8 cellular contexts compared by ENCODE assay signal in the genomic region with DNA sequence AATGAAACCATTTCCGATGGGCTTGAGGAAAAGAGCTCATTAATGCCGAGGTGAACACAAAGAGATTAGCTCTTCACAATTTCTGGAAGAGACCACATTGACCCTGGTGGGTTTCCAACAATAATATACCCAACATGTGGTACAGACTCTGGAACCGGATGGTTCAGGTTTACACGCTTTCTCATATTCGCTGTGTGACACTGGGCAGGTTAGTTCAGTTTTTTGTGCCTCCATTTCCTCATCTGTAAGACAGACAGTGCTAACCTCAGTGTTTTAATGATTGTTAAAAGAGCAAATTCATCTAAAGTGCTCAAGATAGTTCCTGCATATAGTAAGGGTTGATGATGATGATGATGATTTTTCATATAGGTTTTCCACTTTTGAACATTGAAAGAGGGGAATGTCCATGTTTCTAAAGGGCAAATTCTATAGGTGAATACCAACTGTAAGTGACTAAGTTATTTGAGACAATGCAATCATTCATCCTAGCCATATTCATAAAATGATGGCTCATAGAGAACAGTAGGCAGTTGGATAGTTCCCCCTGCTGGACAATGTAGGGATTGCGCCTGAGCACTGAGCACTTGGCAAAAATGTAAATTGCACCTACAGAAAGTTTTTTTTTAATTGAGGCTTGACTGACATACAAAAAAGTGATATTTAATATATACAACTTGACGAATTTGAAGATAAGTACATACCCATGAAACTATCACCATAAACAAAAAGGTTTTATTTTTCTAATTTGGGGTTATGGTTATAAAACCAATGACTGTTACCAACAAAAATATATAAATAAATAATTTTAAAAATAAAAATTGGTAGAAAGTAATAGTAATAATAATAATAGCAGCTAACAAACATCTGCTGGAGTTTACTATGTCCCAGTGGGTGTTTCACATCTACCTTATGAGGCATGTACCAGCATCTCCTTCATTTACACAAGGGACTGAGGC. TPM values are rescaled to one million over a fixed set of nuclear protein-coding genes. Genes with fewer than 3 reads are reported as not detected.
DNase-seq lines count a peak whose midpoint lies in the region; ATAC-seq and TF ChIP-seq lines count a peak whose summit lies in the region.

No MANE protein-coding gene starts in this region.

- H3K27me3 ChIP-seq in CD4-positive, CD25-positive, alpha-beta regulatory T cell (ENCODE audit: control insufficient read depth, insufficient read depth, low read length) = peaks cover 9% of the 10 kb centered on the region
- H3K27me3 ChIP-seq in adrenal gland (no peaks in the 10 kb centered on the region), right atrium auricular region (no peaks in the 10 kb centered on the region)

- no peak overlapping the region for H3K4me3 ChIP-seq in CD4-positive, CD25-positive, alpha-beta regulatory T cell (ENCODE audit: low read depth, low read length)
- no peak overlapping the region for H3K4me3 ChIP-seq in adrenal gland
- no peak overlapping the region for H3K4me3 ChIP-seq in right atrium auricular region
- peak overlapping the region in 1 of 7 experiments; percentile 58 for H3K4me3 ChIP-seq in skin epidermis

- peaks cover 22% of the 10 kb centered on the region for H3K4me1 ChIP-seq in CD4-positive, CD25-positive, alpha-beta regulatory T cell (ENCODE audit: control insufficient read depth, insufficient read depth, low read length, poor library complexity, severe bottlenecking)
- H3K4me1 ChIP-seq in adrenal gland (replicated peaks in 1 of 2) (peaks cover 8 to 14% of the 10 kb centered on the region in 2 donors), right atrium auricular region (peaks cover 0 to 15% of the 10 kb centered on the region in 2 donors)

- H3K36me3 Mint-ChIP-seq in CD4-positive, CD25-positive, alpha-beta regulatory T cell = no peaks in the 10 kb centered on the region
- no peaks in the 10 kb centered on the region for H3K36me3 Mint-ChIP-seq in T-helper 17 cell (ENCODE audit: low read depth)

- H3K4me3 Mint-ChIP-seq in CD4-positive, CD25-positive, alpha-beta regulatory T cell = peak overlapping the region; percentile 5 to 83 (median 54)
- H3K4me3 Mint-ChIP-seq in T-helper 17 cell = peak overlapping the region; percentile 31

- ATAC-seq in CD4-positive, CD25-positive, alpha-beta regulatory T cell (ENCODE audit: low read depth in 2 of 2) = peak; percentile 63 to 64
- peak; percentile 53 for ATAC-seq in GM21360 (IDR thresholded peaks at IDR 0.05; ENCODE audit: unreplicated experiment)
- ATAC-seq in T-helper 17 cell = peak; percentile 62
- ATAC-seq in HG03097 (IDR thresholded peaks at IDR 0.05; ENCODE audit: low FRiP score, unreplicated experiment) = no peak

- no peaks in the 10 kb centered on the region for H3K36me3 ChIP-seq in CD4-positive, CD25-positive, alpha-beta regulatory T cell (ENCODE audit: control insufficient read depth, insufficient read depth, low read length)
- no peaks in the 10 kb centered on the region for H3K36me3 ChIP-seq in adrenal gland (replicated peaks in 1 of 2)
- no peaks in the 10 kb centered on the region for H3K36me3 ChIP-seq in right atrium auricular region

- H3K27ac Mint-ChIP-seq in CD4-positive, CD25-positive, alpha-beta regulatory T cell = no peak overlapping the region
- peak overlapping the region; percentile 78 for H3K27ac Mint-ChIP-seq in T-helper 17 cell

- H3K27ac ChIP-seq in CD4-positive, CD25-positive, alpha-beta regulatory T cell (ENCODE audit: insufficient read depth, low read length, poor library complexity, severe bottlenecking) = no peak overlapping the region
- no peak overlapping the region for H3K27ac ChIP-seq in adrenal gland
- H3K27ac ChIP-seq in right atrium auricular region = no peak overlapping the region
- peak overlapping the region in 19 of 21 experiments; percentile 16 to 99 (median 94) for H3K27ac ChIP-seq in skin epidermis

- intact Hi-C loops in adrenal gland (cut with DNase I) = loop anchor here (1.0 to 5.0 kb wide), 2 partner anchors 107 to 108 kb away; no protein-coding TSS in a partner anchor

- 31 to 39% (median 34%) methylated on average over 7 of the region's 7 CpGs for WGBS in adrenal gland, 4 donors

- peaks cover 9 to 30% (median 20%) of the 10 kb centered on the region in 4 donors for H3K4me1 Mint-ChIP-seq in CD4-positive, CD25-positive, alpha-beta regulatory T cell
- H3K4me1 Mint-ChIP-seq in T-helper 17 cell = peaks cover 29% of the 10 kb centered on the region

- H3K9me3 ChIP-seq in CD4-positive, CD25-positive, alpha-beta regulatory T cell (ENCODE audit: control insufficient read depth in 2 of 2, low read length in 2 of 2) = no peaks in the 10 kb centered on the region
- H3K9me3 ChIP-seq in T-helper 17 cell (ENCODE audit: control insufficient read depth, low read length, poor library complexity, severe bottlenecking) (no peaks in the 10 kb centered on the region), adrenal gland (replicated peaks in 1 of 3) (no peaks in the 10 kb centered on the region), right atrium auricular region (no peaks in the 10 kb centered on the region)

- DNase-seq in CD4-positive, CD25-positive, alpha-beta regulatory T cell = peak; percentile 61 to 87 (median 76)
- peak; percentile 44 for DNase-seq in NCI-H128 (lab: John Stamatoyannopoulos, UW; ENCODE audit: unreplicated experiment)
- DNase-seq in T-helper 17 cell = peak; percentile 51 to 76 (median 60)
- DNase-seq in adrenal gland = peak; percentile 49 to 91 (median 74)
- DNase-seq in right atrium auricular region (ENCODE audit: low spot score) = peak; percentile 81

- peak; percentile 91 to 99 (median 93) for TF ChIP-seq CTCF in adrenal gland (IDR thresholded peaks at IDR 0.05)
- TF ChIP-seq CTCF in right atrium auricular region (IDR thresholded peaks at IDR 0.05) = peak; percentile 93 to 96

- peaks cover 27% of the 10 kb centered on the region for H3K27me3 Mint-ChIP-seq in CD4-positive, CD25-positive, alpha-beta regulatory T cell
- peaks cover 22% of the 10 kb centered on the region for H3K27me3 Mint-ChIP-seq in T-helper 17 cell

- no peak for TF ChIP-seq POLR2A in adrenal gland (IDR thresholded peaks at IDR 0.05)

- H3K9me3 Mint-ChIP-seq in CD4-positive, CD25-positive, alpha-beta regulatory T cell = no peaks in the 10 kb centered on the region

RNA-seq across cellular contexts. Expression of a gene that starts 2.1 kb away (rescaled TPM):
- total RNA-seq in CD4-positive, CD25-positive, alpha-beta regulatory T cell = 2.3 TPM
- polyA plus RNA-seq in CD4-positive, CD25-positive, alpha-beta regulatory T cell = 10 to 100 TPM in 2 of 4 donors, 1 to 10 TPM in 2; 4.0 to 12.4 (median 8.1) TPM
- total RNA-seq in T-helper 17 cell (1 to 10 TPM; 4.3 to 5.7 TPM), adrenal gland (10 to 100 TPM in 4 of 8 donors, 1 to 10 TPM in 4; 5.1 to 15.0 (median 9.7) TPM), right atrium auricular region (10 to 100 TPM; 46.3 to 57.8 TPM)
- 10 to 100 TPM in 1 of 3 donors, 1 to 10 TPM in 2; 4.8 to 11.9 (median 5.5) TPM for polyA plus RNA-seq in adrenal gland

RNA-seq across cellular contexts. Expression of a gene that starts 52.4 kb away (rescaled TPM):
- total RNA-seq in CD4-positive, CD25-positive, alpha-beta regulatory T cell = not detected
- not detected for polyA plus RNA-seq in CD4-positive, CD25-positive, alpha-beta regulatory T cell
- under 1 TPM in 1 of 2 donors, not detected in 1; 0.03 TPM for total RNA-seq in T-helper 17 cell
- 10 to 100 TPM in 1 of 8 donors, 1 to 10 TPM in 2, under 1 TPM in 4, not detected in 1; 0.06 to 10.9 (median 0.76) TPM for total RNA-seq in adrenal gland
- 1 to 10 TPM in 2 of 3 donors, under 1 TPM in 1; 0.91 to 7.2 (median 3.3) TPM for polyA plus RNA-seq in adrenal gland
- 1 to 10 TPM; 1.7 to 3.7 TPM for total RNA-seq in right atrium auricular region

Comparison
In these comparisons a context has a peak if more than half of its experiments do, and no peak if none do; other contexts are left out.
1. H3K27ac ChIP-seq: peak in skin epidermis (19 of 21); none in CD4-positive, CD25-positive, alpha-beta regulatory T cell (single experiment), adrenal gland (0 of 5) and right atrium auricular region (0 of 2).
2. Peak in every context shown above with its lines, with median percentiles within 50 percentile points of each other: DNase-seq.